ENCODE assay signal across 35 cellular contexts in the genomic region with DNA sequence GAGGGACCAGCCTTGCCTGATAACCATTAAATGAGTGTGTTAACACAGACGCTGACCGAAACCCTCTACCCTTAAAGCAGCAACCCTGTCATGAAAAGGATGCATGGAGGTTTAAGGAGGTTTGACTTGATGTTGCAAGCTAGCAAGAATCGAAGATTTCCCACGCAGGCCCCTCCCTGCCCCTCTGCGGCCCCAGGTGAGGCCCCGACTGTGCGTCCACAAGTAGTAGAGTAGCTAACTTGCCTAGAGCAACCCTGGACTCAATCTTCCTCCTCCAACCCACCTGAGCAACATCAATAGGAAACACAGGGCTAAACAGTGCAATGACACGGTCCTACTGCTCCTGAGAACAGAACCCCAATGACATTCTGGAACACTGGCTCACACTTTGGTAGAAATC.
"Had no signal": no experiment of that assay in that cellular context is flagged by ENCODE, and none has a peak within 500 bp of the region (broad histone marks: within the 10 kb centered on the region; RNA-seq: fewer than 3 reads in every experiment).

No MANE protein-coding gene starts in this region.

- DNase-seq: activated B cell treated with CpG ODN at 0.5 μM for 24 hours; activated CD4-positive, alpha-beta memory T cell treated with anti-CD3 and anti-CD28 coated beads for 36 hours; activated CD4-positive, alpha-beta T cell treated with anti-CD3 and anti-CD28 coated beads for 4 hours; activated CD4-positive, alpha-beta T cell treated with anti-CD3 and anti-CD28 coated beads, Interleukin-2, amount 10 ng/mL, durations not matched to agents 24 days and 14 days; activated CD4-positive, alpha-beta T cell treated with anti-CD3 and anti-CD28 coated beads, Interleukin-2, amount 50 U/mL, for 1 hour; activated CD4-positive, alpha-beta T cell treated with anti-CD3 and anti-CD28 coated beads, Interleukin-2, amount 50 U/mL, for 4 hours; activated CD4-positive, CD25-positive, alpha-beta regulatory T cell treated with anti-CD3 and anti-CD28 coated beads, Interleukin-2, amount 50 U/mL, for 72 hours; activated CD8-positive, alpha-beta memory T cell treated with anti-CD3 and anti-CD28 coated beads, Interleukin-2, amount 50 U/mL, for 4 hours; activated CD8-positive, alpha-beta T cell treated with anti-CD3 and anti-CD28 coated beads for 36 hours; activated effector memory CD4-positive, alpha-beta T cell treated with Interleukin-2 at 50 U/mL for 16 hours; activated gamma-delta T cell; activated naive CD4-positive, alpha-beta T cell treated with anti-CD3 and anti-CD28 coated beads, Interleukin-2, amount 10 ng/mL, durations not matched to agents 7 days and 5 days; activated naive CD4-positive, alpha-beta T cell treated with Interleukin-2 at 50 U/mL for 16 hours; activated naive CD8-positive, alpha-beta T cell treated with anti-CD3 and anti-CD28 coated beads, Interleukin-2, amount 10 ng/mL, durations not matched to agents 7 days and 5 days; activated naive CD8-positive, alpha-beta T cell treated with anti-CD3 and anti-CD28 coated beads, Interleukin-2, amount 50 U/mL, for 24 hours; activated T-cell treated with anti-CD3 and anti-CD28 coated beads for 4 hours; activated T-cell treated with anti-CD3 and anti-CD28 coated beads, Interleukin-2, amount 50 U/mL, for 1 hour; activated T-cell treated with anti-CD3 and anti-CD28 coated beads, Interleukin-2, amount 50 U/mL, for 48 hours; amygdala; anterior cingulate cortex; caudate nucleus; cerebellar nuclear complex; T-helper 17 cell; T-helper 9 cell had no signal

- ATAC-seq: activated CD8-positive, alpha-beta T cell treated with anti-CD3 and anti-CD28 coated beads for 36 hours; activated naive CD8-positive, alpha-beta T cell treated with anti-CD3 and anti-CD28 coated beads, Interleukin-2, amount 50 U/mL, for 24 hours; T-helper 17 cell had no signal

- H3K36me3 ChIP-seq: cardiac muscle cell had no signal

- H3K36me3 Mint-ChIP-seq: activated CD4-positive, alpha-beta memory T cell treated with anti-CD3 and anti-CD28 coated beads for 36 hours; activated naive CD4-positive, alpha-beta T cell treated with anti-CD3 and anti-CD28 coated beads, Interleukin-2, amount 10 ng/mL, durations not matched to agents 7 days and 5 days; activated naive CD4-positive, alpha-beta T cell treated with anti-CD3 and anti-CD28 coated beads, Interleukin-2, amount 50 U/mL, for 24 hours; activated naive CD8-positive, alpha-beta T cell; activated naive CD8-positive, alpha-beta T cell treated with anti-CD3 and anti-CD28 coated beads, Interleukin-2, amount 10 ng/mL, durations not matched to agents 7 days and 5 days; brain had no signal

- H3K9me3 Mint-ChIP-seq: activated B cell treated with CpG ODN at 0.5 μM for 24 hours; activated CD4-positive, alpha-beta memory T cell treated with anti-CD3 and anti-CD28 coated beads for 36 hours; activated CD4-positive, alpha-beta T cell treated with anti-CD3 and anti-CD28 coated beads, Interleukin-2, amount 10 ng/mL, durations not matched to agents 24 days and 14 days; activated CD8-positive, alpha-beta T cell treated with anti-CD3 and anti-CD28 coated beads for 36 hours; activated naive CD4-positive, alpha-beta T cell treated with anti-CD3 and anti-CD28 coated beads, Interleukin-2, amount 10 ng/mL, durations not matched to agents 7 days and 5 days; activated naive CD4-positive, alpha-beta T cell treated with anti-CD3 and anti-CD28 coated beads, Interleukin-2, amount 50 U/mL, for 24 hours; activated naive CD8-positive, alpha-beta T cell treated with anti-CD3 and anti-CD28 coated beads, Interleukin-2, amount 10 ng/mL, durations not matched to agents 7 days and 5 days; activated T-helper 2 cell treated with anti-CD3 and anti-CD28 coated beads, Interferon-gamma antibody, Interleukin-2, Interleukin-4, amounts not matched to agents 10 μg/mL and 5 μg/mL and 100 μg/mL, durations not matched to agents 14 hours and 24 hours and 36 hours; central memory CD8-positive, alpha-beta T cell; T-helper 2 cell treated with Interferon-gamma antibody and Interleukin-4, amounts not matched to agents 5 μg/mL and 100 μg/mL, for 36 hours had no signal

- H3K27me3 ChIP-seq: ascending aorta, cardiac muscle cell had no signal

- H3K9me3 ChIP-seq: ascending aorta had no signal

- H3K4me3 Mint-ChIP-seq: activated B cell treated with CpG ODN at 0.5 μM for 24 hours; activated CD4-positive, alpha-beta memory T cell treated with anti-CD3 and anti-CD28 coated beads for 36 hours; activated CD4-positive, alpha-beta T cell treated with anti-CD3 and anti-CD28 coated beads, Interleukin-2, amount 10 ng/mL, durations not matched to agents 24 days and 14 days; activated CD8-positive, alpha-beta T cell treated with anti-CD3 and anti-CD28 coated beads for 36 hours; activated naive CD4-positive, alpha-beta T cell treated with anti-CD3 and anti-CD28 coated beads, Interleukin-2, amount 10 ng/mL, durations not matched to agents 7 days and 5 days; activated naive CD4-positive, alpha-beta T cell treated with anti-CD3 and anti-CD28 coated beads, Interleukin-2, amount 50 U/mL, for 24 hours; activated naive CD8-positive, alpha-beta T cell; activated naive CD8-positive, alpha-beta T cell treated with anti-CD3 and anti-CD28 coated beads, Interleukin-2, amount 10 ng/mL, durations not matched to agents 7 days and 5 days; activated naive CD8-positive, alpha-beta T cell treated with anti-CD3 and anti-CD28 coated beads, Interleukin-2, amount 50 U/mL, for 24 hours; brain; central memory CD8-positive, alpha-beta T cell; T-helper 17 cell; T-helper 2 cell treated with Interferon-gamma antibody and Interleukin-4, amounts not matched to agents 5 μg/mL and 100 μg/mL, for 36 hours had no signal

- H3K4me1 ChIP-seq: ascending aorta had no signal

- H3K4me3 ChIP-seq: ascending aorta, cardiac muscle cell had no signal

- H3K4me1 Mint-ChIP-seq: activated B cell treated with CpG ODN at 0.5 μM for 24 hours; activated CD4-positive, alpha-beta T cell treated with anti-CD3 and anti-CD28 coated beads, Interleukin-2, amount 10 ng/mL, durations not matched to agents 24 days and 14 days; activated naive CD4-positive, alpha-beta T cell treated with anti-CD3 and anti-CD28 coated beads, Interleukin-2, amount 10 ng/mL, durations not matched to agents 7 days and 5 days; activated naive CD4-positive, alpha-beta T cell treated with anti-CD3 and anti-CD28 coated beads, Interleukin-2, amount 50 U/mL, for 24 hours; activated naive CD8-positive, alpha-beta T cell treated with anti-CD3 and anti-CD28 coated beads, Interleukin-2, amount 10 ng/mL, durations not matched to agents 7 days and 5 days; activated naive CD8-positive, alpha-beta T cell treated with anti-CD3 and anti-CD28 coated beads, Interleukin-2, amount 50 U/mL, for 24 hours; brain; central memory CD8-positive, alpha-beta T cell; T-helper 17 cell had no signal

- H3K27ac ChIP-seq: ascending aorta, cardiac muscle cell, VCaP had no signal

- FAIRE-seq: bronchial epithelial cell, TTC549 had no signal

- H3K27me3 Mint-ChIP-seq: activated B cell treated with CpG ODN at 0.5 μM for 24 hours; activated CD4-positive, alpha-beta T cell treated with anti-CD3 and anti-CD28 coated beads, Interleukin-2, amount 10 ng/mL, durations not matched to agents 24 days and 14 days; activated naive CD8-positive, alpha-beta T cell treated with anti-CD3 and anti-CD28 coated beads, Interleukin-2, amount 10 ng/mL, durations not matched to agents 7 days and 5 days; activated naive CD8-positive, alpha-beta T cell treated with anti-CD3 and anti-CD28 coated beads, Interleukin-2, amount 50 U/mL, for 24 hours had no signal
